Comparison of ENCODE assay signal across 1 cellular context in genomic region chr6:110180228-110181008, GRCh38.
TF ChIP-seq lines count a peak whose summit lies in the region.

TSS of gene CDC40 (plus strand) at chr6:110180427. CDS start at chr6:110180445, 18 bp downstream.

TF ChIP-seq in K562, 482 proteins besides CTCF, POLR2A, EP300 and RAD21 (continued from another document and continues in another):
- TF ChIP-seq MNT (conservative IDR thresholded peaks at IDR 0.05) (peak in 1 of 2 experiments; percentile 44; a peak in 2 of 4 replicates), SREBF1 (IDR thresholded peaks at IDR 0.05; ENCODE audit: borderline replicate concordance, low read depth, low read length) (no peak), ZNF121 (CRISPR knock-in tag; conservative IDR thresholded peaks at IDR 0.05) (no peak), ID3 (CRISPR knock-in tag; IDR thresholded peaks at IDR 0.05) (no peak), ID3 (tag; IDR thresholded peaks at IDR 0.05) (no peak), RBM39 (optimal IDR thresholded peaks at IDR 0.05; ENCODE audit: low read depth, low read length) (no peak), RB1 (IDR thresholded peaks at IDR 0.05; ENCODE audit: low read depth) (no peak), DMBX1 (CRISPR knock-in tag; IDR thresholded peaks at IDR 0.05; ENCODE audit: borderline replicate concordance) (no peak), DACH1 (IDR thresholded peaks at IDR 0.05; ENCODE audit: partially characterized antibody) (no peak), GTF3C2 (IDR thresholded peaks at IDR 0.05; ENCODE audit: borderline replicate concordance, extremely low read depth, insufficient read length) (no peak), CBX2 (IDR thresholded peaks at IDR 0.05; ENCODE audit: insufficient read depth, low read length, poor library complexity, severe bottlenecking) (no peak), MAFG (tag; conservative IDR thresholded peaks at IDR 0.05) (no peak), HNRNPL (IDR thresholded peaks at IDR 0.05; ENCODE audit: low read depth, low read length) (no peak), EP400 (IDR thresholded peaks at IDR 0.05) (peak; percentile 80), ZKSCAN8 (CRISPR knock-in tag; IDR thresholded peaks at IDR 0.05) (no peak), POLR2AphosphoS2 (IDR thresholded peaks at IDR 0.05; ENCODE audit: low read length) (no peak), ZNF12 (CRISPR knock-in tag; IDR thresholded peaks at IDR 0.05) (no peak), SMAD4 (CRISPR knock-in tag; conservative IDR thresholded peaks at IDR 0.05) (no peak), ZFP30 (CRISPR knock-in tag; IDR thresholded peaks at IDR 0.05; ENCODE audit: borderline replicate concordance) (no peak), ZNF174 (CRISPR knock-in tag; IDR thresholded peaks at IDR 0.05) (no peak), ZNF655 (CRISPR knock-in tag; IDR thresholded peaks at IDR 0.05) (no peak), SMAD3 (CRISPR knock-in tag; conservative IDR thresholded peaks at IDR 0.05) (no peak), FOXP1 (CRISPR knock-in tag; IDR thresholded peaks at IDR 0.05) (peak; percentile 54; the same call in 1 of the 2 replicates), ZHX1 (conservative IDR thresholded peaks at IDR 0.05; ENCODE audit: low read length) (no peak), TARDBP (IDR thresholded peaks at IDR 0.05) (no peak), ZNF277 (CRISPR knock-in tag; IDR thresholded peaks at IDR 0.05; ENCODE audit: borderline replicate concordance) (no peak), RBBP5 (IDR thresholded peaks at IDR 0.05; ENCODE audit: borderline replicate concordance, insufficient read depth, low read length, poor library complexity, severe bottlenecking) (peak; percentile 83), C11orf30 (IDR thresholded peaks at IDR 0.05; ENCODE audit: low read depth) (peak; percentile 18; the same call in 1 of the 2 replicates), RAD51 (IDR thresholded peaks at IDR 0.05; ENCODE audit: borderline replicate concordance, low read depth) (peak; percentile 67), IRF1 (CRISPR knock-in tag; IDR thresholded peaks at IDR 0.05; ENCODE audit: borderline replicate concordance) (no peak), LCOR (CRISPR knock-in tag; IDR thresholded peaks at IDR 0.05) (no peak), ZNF217 (CRISPR knock-in tag; IDR thresholded peaks at IDR 0.05) (no peak), MCM3 (IDR thresholded peaks at IDR 0.05) (no peak), ELF4 (CRISPR knock-in tag; IDR thresholded peaks at IDR 0.05) (no peak), TEAD1 (CRISPR knock-in tag; IDR thresholded peaks at IDR 0.05) (peak in 1 of 2 experiments; percentile 51; a peak in 1 of 4 replicates), SIN3B (IDR thresholded peaks at IDR 0.05; ENCODE audit: low read depth) (no peak), SRSF9 (IDR thresholded peaks at IDR 0.05; ENCODE audit: borderline replicate concordance, low read depth, low read length) (no peak), TAF1 (IDR thresholded peaks at IDR 0.05; ENCODE audit: control insufficient read depth, extremely low read depth, insufficient read depth, low read length, severe bottlenecking) (peak; percentile 42), AFF4 (CRISPR knock-in tag; IDR thresholded peaks at IDR 0.05) (no peak), RREB1 (CRISPR knock-in tag; IDR thresholded peaks at IDR 0.05) (no peak), NCOA2 (IDR thresholded peaks at IDR 0.05; ENCODE audit: partially characterized antibody in 2 of 2) (no peak), ARNT (IDR thresholded peaks at IDR 0.05) (peak in 1 of 2 experiments; percentile 95; a peak in 2 of 4 replicates)
